ENCODE assay signal across 8 cellular contexts in genomic region chr2:55133467-55134315, GRCh38.
A peak's percentile ranks its signal among the peaks of the same experiment; 100 is the strongest.
DNase-seq lines count a peak whose midpoint lies in the region; ATAC-seq and TF ChIP-seq lines count a peak whose summit lies in the region.

No MANE protein-coding gene starts in this region.

- no CpG with 5 or more reads among the region's 10 CpGs for WGBS in neuronal stem cell (ENCODE audit: extremely low coverage in 2 of 2, insufficient read length in 2 of 2, insufficient replicate concordance in 1 of 2), 2 donors
- 32 to 44% methylated on average over 4 to 10 of the region's 10 CpGs for WGBS in transverse colon (ENCODE audit: low coverage in 1 of 2), 2 donors

- no peak overlapping the region for H3K4ac ChIP-seq in neuronal stem cell (ENCODE audit: low read length)

- H3K9ac ChIP-seq in neuronal stem cell (ENCODE audit: low read depth, low read length, poor library complexity) = no peak overlapping the region

- peak overlapping the region; percentile 73 for H3K4me3 Mint-ChIP-seq in activated T-cell treated with anti-CD3 and anti-CD28 coated beads, Interleukin-2, amount 50 U/mL, for 4 hours

- no peak overlapping the region for H3K27ac ChIP-seq in neuronal stem cell (replicated peaks; ENCODE audit: low read length)
- H3K27ac ChIP-seq in transverse colon = peak overlapping the region; percentile 65 to 77 (median 72)

- no peaks in the 10 kb centered on the region for H3K27me3 Mint-ChIP-seq in activated T-cell treated with anti-CD3 and anti-CD28 coated beads, Interleukin-2, amount 50 U/mL, for 4 hours (ENCODE audit: low read depth)

- H2BK120ac ChIP-seq in neuronal stem cell (ENCODE audit: low read depth, low read length) = no peak overlapping the region

- no peak for TF ChIP-seq POLR2A in transverse colon (IDR thresholded peaks at IDR 0.05)

- intact Hi-C loops in transverse colon (cut with DNase I; ENCODE audit: low total_unique reads) = no loop called here

- in situ Hi-C loops in transverse colon (cut with MboI; ENCODE audit: low pct_ligation_motif_present in 1 of 4, low pct_unique_long_range_greater_than_20kb in 1 of 4, low sequenced_read_pairs in 3 of 4) = no loop called here

- no peak overlapping the region for H2AK5ac ChIP-seq in neuronal stem cell (ENCODE audit: low read depth, low read length)

- TF ChIP-seq CTCF in transverse colon (IDR thresholded peaks at IDR 0.05) = no peak

- TF ChIP-seq EP300 in transverse colon (IDR thresholded peaks at IDR 0.05; ENCODE audit: low read depth) = no peak

- H3K4me1 ChIP-seq in neuronal stem cell (ENCODE audit: control insufficient read depth in 2 of 2, insufficient read depth in 1 of 2, low read depth in 1 of 2, low read length in 2 of 2) (peaks cover 14 to 40% of the 10 kb centered on the region in 2 donors), transverse colon (peaks cover 16 to 53% (median 32%) of the 10 kb centered on the region in 4 donors)

- no peaks in the 10 kb centered on the region for H3K36me3 ChIP-seq in neuronal stem cell (replicated peaks in 1 of 2; ENCODE audit: control insufficient read depth in 2 of 2, insufficient read depth in 2 of 2, low read length in 2 of 2)
- no peaks in the 10 kb centered on the region for H3K36me3 ChIP-seq in transverse colon

- H3K4me3 ChIP-seq in Jurkat, Clone E6-1 (ENCODE audit: low read length) = peak overlapping the region; percentile 16
- peak overlapping the region in 1 of 2 donors; percentile 10 for H3K4me3 ChIP-seq in neuronal stem cell (ENCODE audit: low read length in 2 of 2)
- peak overlapping the region; percentile 7 to 35 (median 17) for H3K4me3 ChIP-seq in transverse colon

- no peaks in the 10 kb centered on the region for H3K79me1 ChIP-seq in neuronal stem cell (ENCODE audit: low read depth, low read length)

- no peak overlapping the region for H2BK15ac ChIP-seq in neuronal stem cell (ENCODE audit: low read length)

- H3K9me3 Mint-ChIP-seq in activated T-cell treated with anti-CD3 and anti-CD28 coated beads, Interleukin-2, amount 50 U/mL, for 4 hours = no peaks in the 10 kb centered on the region

- no peak overlapping the region for H4K8ac ChIP-seq in neuronal stem cell (ENCODE audit: low read depth, low read length)

- no peak overlapping the region for H4K91ac ChIP-seq in neuronal stem cell (ENCODE audit: low read depth, low read length, poor library complexity)

- H2AFZ ChIP-seq in neuronal stem cell (ENCODE audit: low read length) = peak overlapping the region; percentile 55

- H3K14ac ChIP-seq in neuronal stem cell (ENCODE audit: low read length) = no peak overlapping the region

- H3K9me3 ChIP-seq in neuronal stem cell (replicated peaks in 1 of 2; ENCODE audit: control insufficient read depth in 2 of 2, insufficient read depth in 1 of 2, low read depth in 1 of 2, low read length in 2 of 2) (no peaks in the 10 kb centered on the region), transverse colon (no peaks in the 10 kb centered on the region)

- DNase-seq in CMK (ENCODE audit: low read depth) (peak; percentile 56), fibroblast of the conjunctiva (ENCODE audit: low read depth) (peak; percentile 67), neuronal stem cell (ENCODE audit: low spot score) (no peak), transverse colon (no peak), DMS79 (lab: John Stamatoyannopoulos, UW) (no peak)
- DNase-seq in Jurkat, Clone E6-1 (ENCODE audit: low read depth, low spot score) = peak; percentile 79
- peak; percentile 13 for DNase-seq in activated T-cell treated with anti-CD3 and anti-CD28 coated beads, Interleukin-2, amount 50 U/mL, for 4 hours

- peaks cover 32% of the 10 kb centered on the region for H3K4me1 Mint-ChIP-seq in activated T-cell treated with anti-CD3 and anti-CD28 coated beads, Interleukin-2, amount 50 U/mL, for 4 hours (ENCODE audit: low read depth)

- H3K23ac ChIP-seq in neuronal stem cell (ENCODE audit: low read depth, low read length, poor library complexity) = no peak overlapping the region

- H2BK12ac ChIP-seq in neuronal stem cell (ENCODE audit: low read length) = no peak overlapping the region

- no peak overlapping the region for H3K18ac ChIP-seq in neuronal stem cell (ENCODE audit: low read length)

- H2BK5ac ChIP-seq in neuronal stem cell (ENCODE audit: low read length) = no peak overlapping the region

- ATAC-seq in GM21423 (IDR thresholded peaks at IDR 0.05; ENCODE audit: unreplicated experiment) = peak; percentile 75
- peak; percentile 86 to 91 for ATAC-seq in activated T-cell treated with anti-CD3 and anti-CD28 coated beads, Interleukin-2, amount 50 U/mL, for 4 hours

- peaks cover 2% of the 10 kb centered on the region for H3K36me3 Mint-ChIP-seq in activated T-cell treated with anti-CD3 and anti-CD28 coated beads, Interleukin-2, amount 50 U/mL, for 4 hours (ENCODE audit: insufficient read depth)

- no peaks in the 10 kb centered on the region for H3K27me3 ChIP-seq in neuronal stem cell (ENCODE audit: control insufficient read depth in 3 of 3, insufficient read depth in 3 of 3, low read depth in 1 of 3, low read length in 3 of 3)
- no peaks in the 10 kb centered on the region for H3K27me3 ChIP-seq in transverse colon

- H3K4me2 ChIP-seq in neuronal stem cell (ENCODE audit: insufficient read depth, low read length, poor library complexity, severe bottlenecking) = no peak overlapping the region

Comparison
In these comparisons a context has a peak if more than half of its experiments do, and no peak if none do; other contexts are left out.
1. DNase-seq: peak in CMK (single experiment), Jurkat, Clone E6-1 (single experiment), activated T-cell treated with anti-CD3 and anti-CD28 coated beads, Interleukin-2, amount 50 U/mL, for 4 hours (single experiment) and fibroblast of the conjunctiva (single experiment); none in neuronal stem cell (single experiment), transverse colon (single experiment) and DMS79 (single experiment).